ENCODE assay signal across 9 cellular contexts in genomic region chr19:49847731-49848696, GRCh38. TPM values are rescaled to one million over a fixed set of nuclear protein-coding genes. Genes with fewer than 3 reads are reported as not detected.
A peak's percentile ranks its signal among the peaks of the same experiment; 100 is the strongest.
DNase-seq lines count a peak whose midpoint lies in the region; ATAC-seq and TF ChIP-seq lines count a peak whose summit lies in the region.
"Had no signal": no experiment of that assay in that cellular context is flagged by ENCODE, and none has a peak within 500 bp of the region (broad histone marks: within the 10 kb centered on the region; RNA-seq: fewer than 3 reads in every experiment).

No MANE protein-coding gene starts in this region.

- H3K27ac Mint-ChIP-seq in activated T-helper 17 cell treated with anti-CD3 and anti-CD28 coated beads, Interleukin-2, amount 50 U/mL, for 72 hours = no peak overlapping the region
- no peak overlapping the region for H3K27ac Mint-ChIP-seq in GM23338

- H3K4me3 ChIP-seq in mesenchymal stem cell (ENCODE audit: insufficient read depth in 1 of 2, low read depth in 1 of 2, low read length in 2 of 2) (no peak overlapping the region), GM23338 (no peak overlapping the region), esophagus muscularis mucosa (no peak overlapping the region)

- H3K18ac ChIP-seq in mesenchymal stem cell (ENCODE audit: low read depth in 1 of 2, low read length in 2 of 2) = peak overlapping the region in 1 of 2 experiments; percentile 69

- no peak overlapping the region for H3K4ac ChIP-seq in mesenchymal stem cell (ENCODE audit: low read depth in 1 of 2, low read length in 2 of 2)

- 95% methylated on average over 6 of the region's 10 CpGs for WGBS in mesenchymal stem cell
- WGBS in esophagus muscularis mucosa = 86% methylated on average over 10 of the region's 10 CpGs

- H4K8ac ChIP-seq in mesenchymal stem cell (ENCODE audit: low read length) = no peak overlapping the region

- DNase-seq in COLO829 (ENCODE audit: low spot score) (peak; percentile 78), LHCN-M2 (ENCODE audit: low read depth) (peak; percentile 91), mesenchymal stem cell (peak; percentile 94), GM23338 (ENCODE audit: low spot score) (no peak), esophagus muscularis mucosa (ENCODE audit: extremely low spot score) (no peak)
- DNase-seq: glutamatergic neuron had no signal

- no peaks in the 10 kb centered on the region for H3K27me3 ChIP-seq in mesenchymal stem cell (ENCODE audit: control insufficient read depth in 1 of 2, insufficient read depth in 1 of 2, low read length in 2 of 2)
- H3K27me3 ChIP-seq in GM23338 (ENCODE audit: insufficient read depth) = no peaks in the 10 kb centered on the region
- no peaks in the 10 kb centered on the region for H3K27me3 ChIP-seq in esophagus muscularis mucosa

- peak overlapping the region; percentile 53 for H3K27ac ChIP-seq in mesenchymal stem cell (ENCODE audit: low read length, poor library complexity, severe bottlenecking)
- no peak overlapping the region for H3K27ac ChIP-seq in GM23338 (ENCODE audit: low read depth)
- H3K27ac ChIP-seq in esophagus muscularis mucosa (replicated peaks in 1 of 4) = no peak overlapping the region

- TF ChIP-seq CTCF in GM23338 (conservative IDR thresholded peaks at IDR 0.05; ENCODE audit: low read depth in 2 of 2) (no peak), esophagus muscularis mucosa (IDR thresholded peaks at IDR 0.05) (no peak)

- TF ChIP-seq POLR2A in esophagus muscularis mucosa (IDR thresholded peaks at IDR 0.05; ENCODE audit: low read depth) = no peak

- H3K4me1 ChIP-seq in mesenchymal stem cell (ENCODE audit: control insufficient read depth, insufficient read depth, low read depth, low read length) = peaks cover 19% of the 10 kb centered on the region
- peaks cover 15% of the 10 kb centered on the region for H3K4me1 ChIP-seq in GM23338 (ENCODE audit: insufficient read depth)
- H3K4me1 ChIP-seq in esophagus muscularis mucosa = peaks cover 19 to 26% (median 21%) of the 10 kb centered on the region in 4 donors

- H2AFZ ChIP-seq in mesenchymal stem cell (ENCODE audit: low read depth, low read length) (no peak overlapping the region), GM23338 (no peak overlapping the region)

- H3K9me2 ChIP-seq in GM23338 (ENCODE audit: insufficient read depth) = 0 out of 2 replicates have a peak, but pooled peaks cover 3% of the 10 kb centered on the region

- peaks cover 21% of the 10 kb centered on the region for H4K20me1 ChIP-seq in GM23338 (replicated peaks; ENCODE audit: insufficient read depth)

- peak; percentile 20 for ATAC-seq in activated T-helper 17 cell treated with anti-CD3 and anti-CD28 coated beads, Interleukin-2, amount 50 U/mL, for 72 hours (replicated peaks)
- no peak for ATAC-seq in GM23338
- no peak for ATAC-seq in GM18519 (IDR thresholded peaks at IDR 0.05; ENCODE audit: low FRiP score, unreplicated experiment)
- ATAC-seq in GM21576 (IDR thresholded peaks at IDR 0.05; ENCODE audit: unreplicated experiment) = no peak

- no peak overlapping the region for H2AK5ac ChIP-seq in mesenchymal stem cell (ENCODE audit: low read length, severe bottlenecking)

- no peaks in the 10 kb centered on the region for H3K27me3 Mint-ChIP-seq in activated T-helper 17 cell treated with anti-CD3 and anti-CD28 coated beads, Interleukin-2, amount 50 U/mL, for 72 hours
- peaks cover 16% of the 10 kb centered on the region for H3K27me3 Mint-ChIP-seq in GM23338 (ENCODE audit: insufficient read depth, low read depth, poor library complexity)

- peaks cover 28% of the 10 kb centered on the region for H3K4me1 Mint-ChIP-seq in activated T-helper 17 cell treated with anti-CD3 and anti-CD28 coated beads, Interleukin-2, amount 50 U/mL, for 72 hours
- peaks cover 19% of the 10 kb centered on the region for H3K4me1 Mint-ChIP-seq in GM23338

- no peak for TF ChIP-seq EP300 in esophagus muscularis mucosa (IDR thresholded peaks at IDR 0.05)

- H3K9me3 ChIP-seq in mesenchymal stem cell (ENCODE audit: control insufficient read depth, low read length) (no peaks in the 10 kb centered on the region), esophagus muscularis mucosa (no peaks in the 10 kb centered on the region)

- no peak overlapping the region for H3K9ac ChIP-seq in mesenchymal stem cell (ENCODE audit: low read length)

- peak overlapping the region; percentile 83 for H3K4me3 Mint-ChIP-seq in activated T-helper 17 cell treated with anti-CD3 and anti-CD28 coated beads, Interleukin-2, amount 50 U/mL, for 72 hours
- H3K4me3 Mint-ChIP-seq in GM23338 = no peak overlapping the region

- H3K9me3 Mint-ChIP-seq in activated T-helper 17 cell treated with anti-CD3 and anti-CD28 coated beads, Interleukin-2, amount 50 U/mL, for 72 hours = no peaks in the 10 kb centered on the region
- peaks cover 10% of the 10 kb centered on the region; the same call in 2 of the 3 replicates for H3K9me3 Mint-ChIP-seq in GM23338

- H2BK12ac ChIP-seq in mesenchymal stem cell (ENCODE audit: low read length in 2 of 2) = peak overlapping the region in 1 of 2 experiments; percentile 15

- H3K36me3 ChIP-seq in mesenchymal stem cell (ENCODE audit: control insufficient read depth in 1 of 2, insufficient read depth in 2 of 2, low read depth in 1 of 2, low read length in 2 of 2) (peaks cover 0 to 2% of the 10 kb centered on the region in 2 experiments), GM23338 (ENCODE audit: insufficient read depth) (no peaks in the 10 kb centered on the region), esophagus muscularis mucosa (no peaks in the 10 kb centered on the region)

- H3F3A ChIP-seq in GM23338 (replicated peaks; ENCODE audit: low read depth) = peaks cover 14% of the 10 kb centered on the region; the same call in 1 of the 2 replicates

- H4K91ac ChIP-seq in mesenchymal stem cell (ENCODE audit: low read length) = no peak overlapping the region

- H3K4me2 ChIP-seq in mesenchymal stem cell (ENCODE audit: low read length, poor library complexity, severe bottlenecking) (no peak overlapping the region), GM23338 (no peak overlapping the region)

- no peak overlapping the region for H2BK15ac ChIP-seq in mesenchymal stem cell (ENCODE audit: low read depth, poor library complexity, severe bottlenecking)

- no peak overlapping the region for H2BK120ac ChIP-seq in mesenchymal stem cell (ENCODE audit: low read depth, low read length)

- intact Hi-C loops in esophagus muscularis mucosa (cut with DNase I) = no loop called here

- H3K14ac ChIP-seq in mesenchymal stem cell (ENCODE audit: low read length in 2 of 2) = no peak overlapping the region

- H3K36me3 Mint-ChIP-seq in activated T-helper 17 cell treated with anti-CD3 and anti-CD28 coated beads, Interleukin-2, amount 50 U/mL, for 72 hours (ENCODE audit: low read depth) = peaks cover 19% of the 10 kb centered on the region
- H3K36me3 Mint-ChIP-seq in GM23338 (ENCODE audit: low read depth) = peaks cover 26% of the 10 kb centered on the region

- peaks cover 13% of the 10 kb centered on the region for H3K79me1 ChIP-seq in mesenchymal stem cell (replicated peaks; ENCODE audit: low read length, poor library complexity, severe bottlenecking)

- no peak overlapping the region for H2BK5ac ChIP-seq in mesenchymal stem cell (ENCODE audit: low read depth, low read length, poor library complexity, severe bottlenecking)

- H3K79me2 ChIP-seq in GM23338 (replicated peaks; ENCODE audit: insufficient read depth) = peaks cover 26% of the 10 kb centered on the region

- H3K23ac ChIP-seq in mesenchymal stem cell (ENCODE audit: low read length in 2 of 2) = no peak overlapping the region

RNA-seq across cellular contexts. Expression of gene PTOV1, which starts 2.9 kb away (rescaled TPM):
- total RNA-seq in LHCN-M2 (2014; rRNA removed) = 93.5 and 109 TPM in 2 replicates
- polyA plus RNA-seq in LHCN-M2 (2012) = 146 TPM
- 100 to 1,000 TPM in 1 of 2 donors, 10 to 100 TPM in 1; 82.7 to 109 TPM for total RNA-seq in activated T-helper 17 cell treated with anti-CD3 and anti-CD28 coated beads, Interleukin-2, amount 50 U/mL, for 72 hours
- polyA plus RNA-seq in mesenchymal stem cell (2013, experiment 1 of 2) = 141 TPM
- polyA plus RNA-seq in mesenchymal stem cell (2013, experiment 2 of 2) = 146 TPM
- total RNA-seq in GM23338 (2014; rRNA removed; shearing (Covaris generic)) = 194 and 209 TPM in 2 replicates
- 188 and 225 TPM in 2 replicates for polyA plus RNA-seq in GM23338 (2016; fragmentation: Nextera tagmentation; extraction: Ambion mirVana)
- 100 to 1,000 TPM in 1 of 4 donors, 10 to 100 TPM in 3; 60.5 to 102 (median 84.4) TPM for total RNA-seq in esophagus muscularis mucosa

RNA-seq across cellular contexts. Expression of gene PNKP, which starts 19.4 kb away (rescaled TPM):
- total RNA-seq in LHCN-M2 (2014; rRNA removed) (51.3 and 51.6 TPM in 2 replicates), esophagus muscularis mucosa (10 to 100 TPM; 21.4 to 43.7 (median 27.8) TPM)
- 56.5 TPM for polyA plus RNA-seq in LHCN-M2 (2012)
- total RNA-seq in activated T-helper 17 cell treated with anti-CD3 and anti-CD28 coated beads, Interleukin-2, amount 50 U/mL, for 72 hours = 100 to 1,000 TPM; 100 to 111 TPM
- polyA plus RNA-seq in mesenchymal stem cell (2013, experiment 1 of 2) = 46.8 TPM
- polyA plus RNA-seq in mesenchymal stem cell (2013, experiment 2 of 2) = 44.2 TPM
- total RNA-seq in GM23338 (2014; rRNA removed; shearing (Covaris generic)) = 81.4 and 99.6 TPM in 2 replicates
- 109 and 112 TPM in 2 replicates for polyA plus RNA-seq in GM23338 (2016; fragmentation: Nextera tagmentation; extraction: Ambion mirVana)

RNA-seq across cellular contexts. Expression of gene AKT1S1, which starts 29.1 kb away (rescaled TPM):
- 17.1 and 20.7 TPM in 2 replicates for total RNA-seq in LHCN-M2 (2014; rRNA removed)
- polyA plus RNA-seq in LHCN-M2 (2012) = 78.2 TPM
- 10 to 100 TPM; 33.8 to 72.8 TPM for total RNA-seq in activated T-helper 17 cell treated with anti-CD3 and anti-CD28 coated beads, Interleukin-2, amount 50 U/mL, for 72 hours
- 107 TPM for polyA plus RNA-seq in mesenchymal stem cell (2013, experiment 1 of 2)
- 104 TPM for polyA plus RNA-seq in mesenchymal stem cell (2013, experiment 2 of 2)
- 15.7 and 21.5 TPM in 2 replicates for total RNA-seq in GM23338 (2014; rRNA removed; shearing (Covaris generic))
- polyA plus RNA-seq in GM23338 (2016; fragmentation: Nextera tagmentation; extraction: Ambion mirVana) = 28.0 and 28.6 TPM in 2 replicates
- total RNA-seq in esophagus muscularis mucosa = 10 to 100 TPM; 15.4 to 30.6 (median 21.9) TPM

RNA-seq across cellular contexts. Expression of gene TBC1D17, which starts 29.5 kb away (rescaled TPM):
- total RNA-seq in LHCN-M2 (2014; rRNA removed) (7.5 and 9.8 TPM in 2 replicates), esophagus muscularis mucosa (10 to 100 TPM; 35.1 to 60.9 (median 44.0) TPM)
- polyA plus RNA-seq in LHCN-M2 (2012) = 40.4 TPM
- 10 to 100 TPM; 21.4 to 57.4 TPM for total RNA-seq in activated T-helper 17 cell treated with anti-CD3 and anti-CD28 coated beads, Interleukin-2, amount 50 U/mL, for 72 hours
- 51.0 TPM for polyA plus RNA-seq in mesenchymal stem cell (2013, experiment 1 of 2)
- 50.4 TPM for polyA plus RNA-seq in mesenchymal stem cell (2013, experiment 2 of 2)
- total RNA-seq in GM23338 (2014; rRNA removed; shearing (Covaris generic)) = 12.1 and 19.3 TPM in 2 replicates
- 39.5 and 43.1 TPM in 2 replicates for polyA plus RNA-seq in GM23338 (2016; fragmentation: Nextera tagmentation; extraction: Ambion mirVana)

RNA-seq across cellular contexts. Expression of gene MED25, which starts 29.9 kb away (rescaled TPM):
- 19.0 and 23.1 TPM in 2 replicates for total RNA-seq in LHCN-M2 (2014; rRNA removed)
- polyA plus RNA-seq in LHCN-M2 (2012) = 29.1 TPM
- 10 to 100 TPM; 55.6 to 56.1 TPM for total RNA-seq in activated T-helper 17 cell treated with anti-CD3 and anti-CD28 coated beads, Interleukin-2, amount 50 U/mL, for 72 hours
- 33.3 TPM for polyA plus RNA-seq in mesenchymal stem cell (2013, experiment 1 of 2)
- polyA plus RNA-seq in mesenchymal stem cell (2013, experiment 2 of 2) = 33.3 TPM
- total RNA-seq in GM23338 (2014; rRNA removed; shearing (Covaris generic)) = 47.1 and 58.6 TPM in 2 replicates
- polyA plus RNA-seq in GM23338 (2016; fragmentation: Nextera tagmentation; extraction: Ambion mirVana) = 45.6 and 46.4 TPM in 2 replicates
- total RNA-seq in esophagus muscularis mucosa = 10 to 100 TPM; 22.5 to 36.0 (median 34.1) TPM

Comparison
In these comparisons a context has a peak if more than half of its experiments do, and no peak if none do; other contexts are left out.
1. DNase-seq: peak in COLO829 (single experiment), LHCN-M2 (single experiment) and mesenchymal stem cell (single experiment); none in GM23338 (single experiment) and esophagus muscularis mucosa (single experiment).